21 cellular contexts compared by ENCODE assay signal in genomic region chr9:110370316-110370715, GRCh38. TPM values are rescaled to one million over a fixed set of nuclear protein-coding genes. Genes with fewer than 3 reads are reported as not detected.
DNase-seq lines count a peak whose midpoint lies in the region; ATAC-seq and TF ChIP-seq lines count a peak whose summit lies in the region.
"Had no signal": no experiment of that assay in that cellular context is flagged by ENCODE, and none has a peak within 500 bp of the region (broad histone marks: within the 10 kb centered on the region; RNA-seq: fewer than 3 reads in every experiment).

No MANE protein-coding gene starts in this region.

- H3K4me2 ChIP-seq in HCT116 (ENCODE audit: low read length) = no peak overlapping the region

- no peaks in the 10 kb centered on the region for H3K9me2 ChIP-seq in HCT116 (ENCODE audit: insufficient read depth)

- H3K9me3 ChIP-seq in A673 (ENCODE audit: low read depth, low read length, poor library complexity, severe bottlenecking) = no peaks in the 10 kb centered on the region
- no peaks in the 10 kb centered on the region for H3K9me3 ChIP-seq in HCT116 (ENCODE audit: control insufficient read depth in 1 of 2, insufficient read depth in 1 of 2, low read depth in 1 of 2, low read length in 2 of 2)
- no peaks in the 10 kb centered on the region for H3K9me3 ChIP-seq in adipocyte (ENCODE audit: control insufficient read depth, low read length)
- H3K9me3 ChIP-seq: adrenal gland, HAP-1 had no signal

- POLR2A ChIA-PET in A673 (lab: Charles Lee; ENCODE audit: low non-redundant PET) = no interaction called here
- POLR2A ChIA-PET in HCT116 (lab: Charles Lee) = no interaction called here

- no peak overlapping the region for H3K9ac ChIP-seq in HCT116 (ENCODE audit: low read length)
- no peak overlapping the region for H3K9ac ChIP-seq in adipocyte (ENCODE audit: low read length)

- no peak for TF ChIP-seq CTCF in A673 (conservative IDR thresholded peaks at IDR 0.05; ENCODE audit: low read depth, low read length)
- TF ChIP-seq CTCF in HCT116 (IDR thresholded peaks at IDR 0.05 in 2 of 3, conservative IDR thresholded peaks at IDR 0.05 in 1 of 3; ENCODE audit: borderline replicate concordance in 1 of 3, insufficient read depth in 1 of 3, low read depth in 2 of 3, low read length in 2 of 3) = no peak

- H3K4me3 ChIP-seq in A673 (ENCODE audit: low read depth, low read length, poor library complexity, severe bottlenecking) (no peak overlapping the region), HCT116 (replicated peaks in 1 of 2; ENCODE audit: low read depth in 1 of 2, low read length in 2 of 2) (no peak overlapping the region), adipocyte (ENCODE audit: low read length) (no peak overlapping the region)
- H3K4me3 ChIP-seq: adrenal gland, HAP-1 had no signal

- CTCF ChIA-PET in A673 (lab: Charles Lee) = no interaction called here
- CTCF ChIA-PET in HCT116 (lab: Charles Lee) = interaction anchor here (1.5 kb wide), 1 partner anchor 30 kb away, joined by 3 read pairs; no protein-coding TSS in a partner anchor

- no peak for TF ChIP-seq POLR2A in HCT116 (IDR thresholded peaks at IDR 0.05; ENCODE audit: borderline replicate concordance, extremely low read depth, insufficient read depth, insufficient read length)

- no peak for TF ChIP-seq RAD21 in HCT116 (IDR thresholded peaks at IDR 0.05; ENCODE audit: low read depth)

- DNase-seq in A673 (ENCODE audit: low spot score) (peak; percentile 37), HCT116 (ENCODE audit: low read depth, low spot score) (no peak), adipocyte (ENCODE audit: low read depth) (peak; percentile 3), hepatic stellate cell (ENCODE audit: low spot score) (peak; percentile 4), cardiac septum (ENCODE audit: low spot score) (no peak)
- DNase-seq in activated naive CD4-positive, alpha-beta T cell treated with Interleukin-2 at 50 U/mL for 16 hours = no peak
- DNase-seq: adrenal gland; GF-D8; naive thymus-derived CD8-positive, alpha-beta T cell; NCI-H2081 treated with DMSO at 0.1 percent for 48 hours; NCI-H69; WERI-Rb-1 had no signal

- BruUV-seq in A673 (replicated peaks; lab: Mats Ljungman, UMichigan) (no TSS peak), HCT116 (replicated peaks; lab: Mats Ljungman, UMichigan) (no TSS peak)

- H2AFZ ChIP-seq in HCT116 (ENCODE audit: low read depth, low read length, poor library complexity, severe bottlenecking) = no peak overlapping the region

- H3K27me3 ChIP-seq in A673 (replicated peaks; ENCODE audit: insufficient read depth, low read depth, low read length, poor library complexity) (peaks cover 83% of the 10 kb centered on the region), HCT116 (ENCODE audit: insufficient read depth, low read length) (peaks cover 7% of the 10 kb centered on the region; the same call in 1 of the 2 replicates), adipocyte (replicated peaks; ENCODE audit: control insufficient read depth, insufficient read depth, low read length) (no peaks in the 10 kb centered on the region)
- H3K27me3 ChIP-seq: adrenal gland had no signal

- H3K79me2 ChIP-seq in HCT116 (ENCODE audit: insufficient read depth, low read length) = no peaks in the 10 kb centered on the region

- H4K20me1 ChIP-seq in HCT116 (ENCODE audit: insufficient read depth) = no peaks in the 10 kb centered on the region

- no peak for ATAC-seq in HCT116
- ATAC-seq in HG03521 (IDR thresholded peaks at IDR 0.05; ENCODE audit: unreplicated experiment) = no peak
- no peak for ATAC-seq in GM19455 (IDR thresholded peaks at IDR 0.05; ENCODE audit: unreplicated experiment)
- ATAC-seq: naive thymus-derived CD8-positive, alpha-beta T cell had no signal

- H3K27ac ChIP-seq in A673 (ENCODE audit: low read depth, low read length, poor library complexity, severe bottlenecking) (no peak overlapping the region), HCT116 (ENCODE audit: low read depth, low read length) (no peak overlapping the region)
- H3K27ac ChIP-seq: adrenal gland, WERI-Rb-1 had no signal

- RAD21 ChIA-PET in HCT116 (lab: Charles Lee; ENCODE audit: low non-redundant PET in 1 of 2, low total read pairs in 2 of 2, uncharacterized antibody in 2 of 2, unreplicated experiment in 2 of 2) = no interaction called here

- intact Hi-C loops in A673 (cut with micrococcal nuclease; ENCODE audit: unreplicated experiment) = no loop called here
- intact Hi-C loops in HCT116 (cut with micrococcal nuclease) = no loop called here
- intact Hi-C loops in cardiac septum (cut with DNase I) = no loop called here

- H3K36me3 ChIP-seq in A673 (ENCODE audit: insufficient read depth, low read length, poor library complexity, severe bottlenecking) (no peaks in the 10 kb centered on the region), HCT116 (ENCODE audit: control insufficient read depth in 1 of 2, insufficient read depth in 2 of 2, low read length in 2 of 2) (no peaks in the 10 kb centered on the region), adipocyte (ENCODE audit: control insufficient read depth, insufficient read depth, low read length, severe bottlenecking) (peaks cover 99% of the 10 kb centered on the region)
- H3K36me3 ChIP-seq: adrenal gland, HAP-1, WERI-Rb-1 had no signal

- H3K4me1 ChIP-seq in A673 (ENCODE audit: insufficient read depth, low read length, poor library complexity, severe bottlenecking) = no peaks in the 10 kb centered on the region
- H3K4me1 ChIP-seq in HCT116 (ENCODE audit: control insufficient read depth in 1 of 2, insufficient read depth in 2 of 2, low read length in 2 of 2) = no peaks in the 10 kb centered on the region
- peaks cover 9% of the 10 kb centered on the region for H3K4me1 ChIP-seq in adipocyte (ENCODE audit: control insufficient read depth, insufficient read depth, low read length)
- H3K4me1 ChIP-seq: adrenal gland, HAP-1 had no signal

TF ChIP-seq in HCT116, 20 proteins besides CTCF, POLR2A, EP300 and RAD21:
- peak; percentile 27; the same call in 1 of the 2 replicates for TF ChIP-seq JUND (IDR thresholded peaks at IDR 0.05)
- peak; percentile 31; the same call in 1 of the 2 replicates for TF ChIP-seq FOSL1 (IDR thresholded peaks at IDR 0.05; ENCODE audit: low read depth)
- TF ChIP-seq EGR1 (IDR thresholded peaks at IDR 0.05; ENCODE audit: low read depth) = no peak

RNA-seq across cellular contexts. Expression of gene TXNDC8, which starts 32.7 kb away (rescaled TPM):
- total RNA-seq in A673 (2021) (not detected in 2 replicates), HCT116 (2021; ENCODE audit: unreplicated experiment) (not detected), cardiac septum (not detected)
- not detected in 2 replicates for polyA plus RNA-seq in HCT116 (2012)
- total RNA-seq: activated CD8-positive, alpha-beta memory T cell treated with anti-CD3 and anti-CD28 coated beads for 36 hours; adrenal gland; chondrocyte; lung microvascular endothelial cell; naive thymus-derived CD8-positive, alpha-beta T cell; progenitor cell of endocrine pancreas; urinary bladder had no signal
- polyA plus RNA-seq: adrenal gland; AG04450; naive thymus-derived CD8-positive, alpha-beta T cell; urinary bladder had no signal

Comparison
In these comparisons a context has a peak if more than half of its experiments do, and no peak if none do; other contexts are left out.
1. DNase-seq: peak in A673 (single experiment), adipocyte (single experiment) and hepatic stellate cell (single experiment); none in HCT116 (single experiment), activated naive CD4-positive, alpha-beta T cell treated with Interleukin-2 at 50 U/mL for 16 hours (single experiment) and cardiac septum (single experiment).